Comparison of ENCODE assay signal across 23 cellular contexts in genomic region chr10:126456632-126457031, GRCh38.
"Had no signal": no experiment of that assay in that cellular context is flagged by ENCODE, and none has a peak within 500 bp of the region (broad histone marks: within the 10 kb centered on the region; RNA-seq: fewer than 3 reads in every experiment).

No MANE protein-coding gene starts in this region.

- H3K27ac Mint-ChIP-seq: mesothelial cell of epicardium; naive B cell; natural killer cell; stimulated activated memory B cell treated with anti-CD40 and anti-IgM and Interleukin-4, amounts not matched to agents 10 μg/mL and 1 μg/mL and 100 μg/mL, for 72 hours had no signal

- H3K36me3 Mint-ChIP-seq: mesothelial cell of epicardium; naive B cell; natural killer cell; stimulated activated memory B cell treated with anti-CD40 and anti-IgM and Interleukin-4, amounts not matched to agents 10 μg/mL and 1 μg/mL and 100 μg/mL, for 72 hours had no signal

- H3K27me3 Mint-ChIP-seq: naive B cell; stimulated activated memory B cell treated with anti-CD40 and anti-IgM and Interleukin-4, amounts not matched to agents 10 μg/mL and 1 μg/mL and 100 μg/mL, for 72 hours had no signal

- ATAC-seq: heart right ventricle; left colon; left lung; lower lobe of right lung; natural killer cell; pancreas; right cardiac atrium; sciatic nerve; stimulated activated memory B cell treated with anti-CD40 and anti-IgM and Interleukin-4, amounts not matched to agents 10 μg/mL and 1 μg/mL and 100 μg/mL, for 72 hours; upper lobe of right lung had no signal

- H3K4me3 Mint-ChIP-seq: mesothelial cell of epicardium; naive B cell; natural killer cell; stimulated activated memory B cell treated with anti-CD40 and anti-IgM and Interleukin-4, amounts not matched to agents 10 μg/mL and 1 μg/mL and 100 μg/mL, for 72 hours had no signal

- H3K4me1 Mint-ChIP-seq: naive B cell; stimulated activated memory B cell treated with anti-CD40 and anti-IgM and Interleukin-4, amounts not matched to agents 10 μg/mL and 1 μg/mL and 100 μg/mL, for 72 hours had no signal

- H3K9me3 Mint-ChIP-seq: mesothelial cell of epicardium, natural killer cell had no signal

- DNase-seq: heart right ventricle; kidney; left colon; left lung; lower lobe of right lung; mammary epithelial cell; mesendoderm; naive B cell; natural killer cell; pancreas; retina; right cardiac atrium; spleen; stimulated activated CD4-positive, alpha-beta T cell treated with anti-CD3 and anti-CD28 coated beads, Interleukin-4, amount 100 ng/mL, for 4 hours; stimulated activated CD8-positive, alpha-beta memory T cell treated with anti-CD3 and anti-CD28 coated beads, Interleukin-4, amount 100 ng/mL, for 48 hours; stimulated activated naive CD4-positive, alpha-beta T cell treated with Interleukin-2 at 50 U/mL for 16 hours; tibial artery; trophoblast cell; upper lobe of right lung; uterus had no signal
